15 cellular contexts compared by ENCODE assay signal in the genomic region with DNA sequence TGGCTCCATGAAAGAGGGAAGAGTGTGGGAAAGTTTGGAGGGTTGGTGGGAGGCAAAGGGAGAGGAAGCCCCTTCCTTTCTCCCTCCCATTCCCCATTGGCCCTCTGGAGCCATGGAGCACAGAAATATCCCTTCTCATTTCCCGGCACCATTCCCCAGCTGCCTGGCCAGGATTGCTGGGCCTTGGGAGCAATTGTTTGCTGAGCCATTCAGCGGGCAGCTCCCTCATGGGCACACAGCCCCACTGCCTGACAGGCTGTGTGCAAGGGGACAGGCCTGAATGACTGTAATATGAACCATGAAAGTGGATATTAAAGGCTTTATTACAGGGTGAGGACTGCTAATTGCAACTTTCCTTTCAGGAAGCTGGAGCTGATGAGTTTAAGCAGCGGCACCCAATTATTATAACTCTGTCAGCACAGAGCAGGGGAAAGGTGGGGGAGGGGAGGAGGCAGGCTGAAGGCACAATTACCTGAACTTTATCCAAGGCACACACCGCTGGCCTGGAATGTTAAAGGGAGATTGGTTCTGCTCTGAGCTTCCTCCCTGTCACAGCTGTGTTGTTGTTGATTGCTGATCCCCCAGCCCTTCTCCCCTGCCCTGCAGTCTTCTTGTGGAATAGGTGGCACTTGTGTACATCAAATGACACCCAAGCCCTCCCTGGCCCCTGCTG.
A peak's percentile ranks its signal among the peaks of the same experiment; 100 is the strongest.
DNase-seq lines count a peak whose midpoint lies in the region; TF ChIP-seq lines count a peak whose summit lies in the region.
"Had no signal": no experiment of that assay in that cellular context is flagged by ENCODE, and none has a peak within 500 bp of the region (broad histone marks: within the 10 kb centered on the region; RNA-seq: fewer than 3 reads in every experiment).

No MANE protein-coding gene starts in this region.

- TF ChIP-seq CTCF in neural crest cell (conservative IDR thresholded peaks at IDR 0.05) (no peak), ovary (IDR thresholded peaks at IDR 0.05) (no peak)

- no peaks in the 10 kb centered on the region for H3K4me1 ChIP-seq in ovary (ENCODE audit: insufficient read depth)
- H3K4me1 ChIP-seq: esophagus squamous epithelium had no signal

- TF ChIP-seq POLR2A in ovary (IDR thresholded peaks at IDR 0.05) = no peak

- H3K9me3 Mint-ChIP-seq in neural crest cell = peaks cover 10% of the 10 kb centered on the region

- intact Hi-C loops in ovary (cut with DNase I) = no loop called here

- H3K36me3 Mint-ChIP-seq in neural crest cell (ENCODE audit: low read depth) = peaks cover 4% of the 10 kb centered on the region
- H3K36me3 Mint-ChIP-seq: activated naive CD8-positive, alpha-beta T cell treated with anti-CD3 and anti-CD28 coated beads, Interleukin-2, amount 10 ng/mL, durations not matched to agents 7 days and 5 days had no signal

- H3K27me3 ChIP-seq in ovary = no peaks in the 10 kb centered on the region

- WGBS in ovary, 3 donors = 55 to 60% (median 56%) methylated on average over 4 of the region's 4 CpGs

- DNase-seq in NCI-H1092 (lab: John Stamatoyannopoulos, UW) (peak; percentile 81), NCI-H2029 treated with DMSO at 0.1 percent for 48 hours (lab: John Stamatoyannopoulos, UW) (peak; percentile 44), NCI-H748 (lab: John Stamatoyannopoulos, UW; ENCODE audit: unreplicated experiment) (peak; percentile 95), neural crest cell (ENCODE audit: low read depth, low spot score) (no peak), ovary (no peak), pons (ENCODE audit: low spot score) (no peak)
- no peak for DNase-seq in stimulated activated CD4-positive, alpha-beta T cell treated with anti-CD3 and anti-CD28 coated beads, Interleukin-2, amount 100 ng/mL, for 24 hours
- DNase-seq: activated naive CD8-positive, alpha-beta T cell treated with anti-CD3 and anti-CD28 coated beads, Interleukin-2, amount 10 ng/mL, durations not matched to agents 7 days and 5 days; CD4-positive, alpha-beta T cell; effector memory CD4-positive, alpha-beta T cell; esophagus squamous epithelium; MG63; naive thymus-derived CD8-positive, alpha-beta T cell; NCI-H446; stimulated activated naive CD4-positive, alpha-beta T cell treated with Interleukin-2 at 50 U/mL for 16 hours had no signal

- H3K27me3 Mint-ChIP-seq in neural crest cell (ENCODE audit: low read depth) = peaks cover 15% of the 10 kb centered on the region

- H3K4me1 Mint-ChIP-seq in neural crest cell = peaks cover 5% of the 10 kb centered on the region

- no peaks in the 10 kb centered on the region for H3K9me3 ChIP-seq in ovary

- TF ChIP-seq EP300 in ovary (IDR thresholded peaks at IDR 0.05) = no peak

- peak overlapping the region; percentile 19 for H3K27ac Mint-ChIP-seq in neural crest cell (ENCODE audit: unreplicated experiment)
- H3K27ac Mint-ChIP-seq: activated naive CD8-positive, alpha-beta T cell treated with anti-CD3 and anti-CD28 coated beads, Interleukin-2, amount 10 ng/mL, durations not matched to agents 7 days and 5 days; CD4-positive, alpha-beta T cell; naive thymus-derived CD8-positive, alpha-beta T cell had no signal

- H3K36me3 ChIP-seq in ovary = no peaks in the 10 kb centered on the region
- H3K36me3 ChIP-seq: esophagus squamous epithelium, MG63 had no signal

- no peak overlapping the region for H3K4me3 ChIP-seq in ovary
- H3K4me3 ChIP-seq: esophagus squamous epithelium, MG63 had no signal

- no peak overlapping the region for H3K27ac ChIP-seq in ovary
- H3K27ac ChIP-seq: esophagus squamous epithelium had no signal

- no peak overlapping the region for H3K4me3 Mint-ChIP-seq in neural crest cell
- H3K4me3 Mint-ChIP-seq: activated naive CD8-positive, alpha-beta T cell treated with anti-CD3 and anti-CD28 coated beads, Interleukin-2, amount 10 ng/mL, durations not matched to agents 7 days and 5 days; CD4-positive, alpha-beta T cell; naive thymus-derived CD8-positive, alpha-beta T cell had no signal

Comparison
In these comparisons a context has a peak if more than half of its experiments do, and no peak if none do; other contexts are left out.
1. DNase-seq: peak in NCI-H1092 (single experiment), NCI-H2029 treated with DMSO at 0.1 percent for 48 hours (single experiment) and NCI-H748 (single experiment); none in neural crest cell (single experiment), ovary (0 of 5), pons (single experiment) and stimulated activated CD4-positive, alpha-beta T cell treated with anti-CD3 and anti-CD28 coated beads, Interleukin-2, amount 100 ng/mL, for 24 hours (0 of 2).